23 cellular contexts compared by ENCODE assay signal in the genomic region with DNA sequence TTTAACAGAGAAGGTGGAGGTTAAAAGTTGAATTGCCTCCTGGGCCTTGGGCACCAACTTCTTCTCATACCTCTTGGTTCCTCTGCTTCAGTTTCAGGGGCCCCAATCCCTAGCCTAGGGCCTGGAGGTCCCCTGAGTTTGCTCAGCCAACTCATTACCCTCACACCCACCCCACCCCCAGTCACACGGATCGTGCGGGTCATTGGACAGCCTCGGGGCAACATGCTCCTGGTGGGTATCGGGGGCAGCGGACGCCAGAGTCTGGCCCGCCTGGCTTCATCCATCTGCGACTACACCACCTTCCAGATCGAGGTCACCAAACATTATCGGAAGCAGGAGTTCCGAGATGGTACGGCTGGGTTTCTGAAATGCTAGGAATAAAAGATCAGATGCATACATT. TPM values are rescaled to one million over a fixed set of nuclear protein-coding genes. Genes with fewer than 3 reads are reported as not detected.
DNase-seq lines count a peak whose midpoint lies in the region; FAIRE-seq and TF ChIP-seq lines count a peak whose summit lies in the region.
"Had no signal": no experiment of that assay in that cellular context is flagged by ENCODE, and none has a peak within 500 bp of the region (broad histone marks: within the 10 kb centered on the region; RNA-seq: fewer than 3 reads in every experiment).

No MANE protein-coding gene starts in this region.

- H3K36me3 ChIP-seq in endodermal cell (ENCODE audit: control insufficient read depth, insufficient read depth, low read length) (no peaks in the 10 kb centered on the region), kidney (ENCODE audit: control insufficient read depth in 1 of 2, insufficient read depth in 2 of 2, low read length in 2 of 2) (no peaks in the 10 kb centered on the region)
- H3K36me3 ChIP-seq: BE2C, BLaER1 had no signal

- H3K27ac Mint-ChIP-seq in endodermal cell, result no peak overlapping the region
- no peak overlapping the region for H3K27ac Mint-ChIP-seq in mesothelial cell of epicardium
- H3K27ac Mint-ChIP-seq: CD14-positive monocyte; CD4-positive, CD25-positive, alpha-beta regulatory T cell had no signal

- intact Hi-C loops in kidney (cut with DNase I), result no loop called here

- H3K4me1 ChIP-seq in endodermal cell (ENCODE audit: control insufficient read depth, insufficient read depth, low read length) (no peaks in the 10 kb centered on the region), kidney (ENCODE audit: control insufficient read depth in 1 of 2, insufficient read depth in 1 of 2, low read depth in 1 of 2, low read length in 2 of 2) (no peaks in the 10 kb centered on the region)
- H3K4me1 ChIP-seq: BE2C, BLaER1 had no signal

- TF ChIP-seq CTCF in endodermal cell (conservative IDR thresholded peaks at IDR 0.05), result no peak
- no peak for TF ChIP-seq CTCF in kidney (IDR thresholded peaks at IDR 0.05; ENCODE audit: borderline replicate concordance, extremely low read depth, insufficient read depth)
- no peak for TF ChIP-seq CTCF in mesothelial cell of epicardium (IDR thresholded peaks at IDR 0.05; ENCODE audit: unreplicated experiment)

- H3K9me3 Mint-ChIP-seq in endodermal cell, result no peaks in the 10 kb centered on the region
- no peaks in the 10 kb centered on the region for H3K9me3 Mint-ChIP-seq in mesothelial cell of epicardium
- H3K9me3 Mint-ChIP-seq: CD4-positive, alpha-beta memory T cell; CD8-positive, alpha-beta memory T cell had no signal

- H3K36me3 Mint-ChIP-seq in endodermal cell (ENCODE audit: low read depth) (no peaks in the 10 kb centered on the region), mesothelial cell of epicardium (no peaks in the 10 kb centered on the region)
- H3K36me3 Mint-ChIP-seq: CD14-positive monocyte; CD4-positive, alpha-beta memory T cell; CD4-positive, CD25-positive, alpha-beta regulatory T cell; CD8-positive, alpha-beta memory T cell had no signal

- no peaks in the 10 kb centered on the region for H3K9me3 ChIP-seq in endodermal cell (ENCODE audit: control insufficient read depth, low read length)
- H3K9me3 ChIP-seq in kidney (ENCODE audit: control insufficient read depth in 1 of 2, low read length in 2 of 2), result no peaks in the 10 kb centered on the region
- H3K9me3 ChIP-seq: BE2C, BLaER1 had no signal

- no peaks in the 10 kb centered on the region for H3K27me3 ChIP-seq in endodermal cell (ENCODE audit: control insufficient read depth, insufficient read depth, low read length, poor library complexity, severe bottlenecking)
- H3K27me3 ChIP-seq: BE2C, BLaER1 had no signal

- WGBS in endodermal cell (ENCODE audit: insufficient coverage in 1 of 2, insufficient read length in 1 of 2), 2 experiments, result 93 to 96% methylated on average over 13 of the region's 13 CpGs

- H3K4me3 Mint-ChIP-seq in endodermal cell (no peak overlapping the region), mesothelial cell of epicardium (no peak overlapping the region)
- H3K4me3 Mint-ChIP-seq: CD14-positive monocyte; CD4-positive, alpha-beta memory T cell; CD4-positive, CD25-positive, alpha-beta regulatory T cell; CD8-positive, alpha-beta memory T cell had no signal

- H3K4me1 Mint-ChIP-seq in endodermal cell, result peaks cover 5% of the 10 kb centered on the region
- peaks cover 4% of the 10 kb centered on the region for H3K4me1 Mint-ChIP-seq in mesothelial cell of epicardium
- H3K4me1 Mint-ChIP-seq: CD4-positive, CD25-positive, alpha-beta regulatory T cell; CD8-positive, alpha-beta memory T cell had no signal

- no peak overlapping the region for H3K9ac ChIP-seq in endodermal cell (ENCODE audit: extremely low read depth, low read length, poor library complexity, severe bottlenecking)
- H3K9ac ChIP-seq in kidney (ENCODE audit: low read length in 2 of 2), result no peak overlapping the region
- H3K9ac ChIP-seq: BLaER1 had no signal

- H3K4me3 ChIP-seq in endodermal cell (ENCODE audit: low read length) (no peak overlapping the region), kidney (ENCODE audit: low read length in 2 of 2) (no peak overlapping the region)
- H3K4me3 ChIP-seq: BLaER1 had no signal

- peak; percentile 38 for DNase-seq in endodermal cell
- peak; percentile 58 for DNase-seq in kidney
- DNase-seq in retina, result peak; percentile 14
- DNase-seq in mesothelial cell of epicardium (ENCODE audit: low spot score in 2 of 2, unreplicated experiment in 2 of 2), result no peak
- no peak for DNase-seq in NCI-H345 treated with DMSO at 0.1 percent for 48 hours (lab: John Stamatoyannopoulos, UW; ENCODE audit: unreplicated experiment)
- no peak for DNase-seq in D341Med (ENCODE audit: low spot score)
- DNase-seq: 8988T; ACHN; BE2C; C1 segment of cervical spinal cord; CD4-positive, alpha-beta memory T cell; CD4-positive, CD25-positive, alpha-beta regulatory T cell; CD8-positive, alpha-beta memory T cell; COR-L47; DMS79 treated with DMSO at 0.1 percent for 48 hours; GF-D8 had no signal

- H3K27ac ChIP-seq in endodermal cell (ENCODE audit: low read depth, low read length) (no peak overlapping the region), kidney (ENCODE audit: low read depth in 2 of 2, low read length in 2 of 2) (no peak overlapping the region)
- H3K27ac ChIP-seq: BLaER1 had no signal

- FAIRE-seq in kidney (lab: Jason Lieb, UNC), result no peak
- FAIRE-seq: A204.1, D721Med, G401.6, GM12891, GM19239 had no signal

- H3K27me3 Mint-ChIP-seq in endodermal cell (ENCODE audit: insufficient read depth) (peaks cover 11% of the 10 kb centered on the region), mesothelial cell of epicardium (ENCODE audit: low read depth) (peaks cover 7% of the 10 kb centered on the region)

RNA-seq across cellular contexts. Expression of gene KDM6B, which starts 36.0 kb away (rescaled TPM):
- total RNA-seq in endodermal cell (10 to 100 TPM; 53.3 to 60.3 TPM), kidney (32.3 TPM), mesothelial cell of epicardium (88.4 to 96.3 TPM (median 94.4 TPM) in 3 replicates)
- polyA plus RNA-seq in endodermal cell (2013, experiment 1 of 2), result 44.5 TPM
- 40.5 TPM for polyA plus RNA-seq in endodermal cell (2013, experiment 2 of 2)
- 3.9 TPM for polyA plus RNA-seq in kidney (ENCODE audit: insufficient read depth, low read depth, low replicate concordance)

RNA-seq across cellular contexts. Expression of gene TMEM88, which starts 56.9 kb away (rescaled TPM):
- 10 to 100 TPM; 16.8 to 26.8 TPM for total RNA-seq in endodermal cell
- polyA plus RNA-seq in endodermal cell (2013, experiment 1 of 2), result 24.6 TPM
- 22.9 TPM for polyA plus RNA-seq in endodermal cell (2013, experiment 2 of 2)
- total RNA-seq in kidney, result 17.6 TPM
- 59.8 TPM for polyA plus RNA-seq in kidney (ENCODE audit: insufficient read depth, low read depth, low replicate concordance)
- 12.3 to 15.4 TPM (median 15.2 TPM) in 3 replicates for total RNA-seq in mesothelial cell of epicardium
- polyA plus RNA-seq: CD14-positive monocyte; CD4-positive, alpha-beta memory T cell; CD4-positive, CD25-positive, alpha-beta regulatory T cell; CD8-positive, alpha-beta memory T cell had no signal

RNA-seq across cellular contexts. Expression of gene NAA38, which starts 59.4 kb away (rescaled TPM):
- 10 to 100 TPM; 38.9 to 44.8 TPM for total RNA-seq in endodermal cell
- polyA plus RNA-seq in endodermal cell (2013, experiment 1 of 2), result 65.6 TPM
- polyA plus RNA-seq in endodermal cell (2013, experiment 2 of 2), result 58.9 TPM
- total RNA-seq in kidney, result 69.6 TPM
- 246 TPM for polyA plus RNA-seq in kidney (ENCODE audit: insufficient read depth, low read depth, low replicate concordance)
- total RNA-seq in mesothelial cell of epicardium, result 63.9 to 67.2 TPM (median 66.4 TPM) in 3 replicates

RNA-seq across cellular contexts. Expression of gene CYB5D1, which starts 59.8 kb away (rescaled TPM):
- total RNA-seq in endodermal cell (10 to 100 TPM; 10.6 to 12.9 TPM), kidney (20.4 TPM), mesothelial cell of epicardium (12.5 to 13.0 TPM (median 13.0 TPM) in 3 replicates)
- polyA plus RNA-seq in endodermal cell (2013, experiment 1 of 2), result 10.5 TPM
- polyA plus RNA-seq in endodermal cell (2013, experiment 2 of 2), result 8.3 TPM
- polyA plus RNA-seq in kidney (ENCODE audit: insufficient read depth, low read depth, low replicate concordance), result 14.3 TPM

Comparison
In these comparisons a context has a peak if more than half of its experiments do, and no peak if none do; other contexts are left out.
1. DNase-seq: peak in endodermal cell (single experiment), kidney (single experiment) and retina (single experiment); none in mesothelial cell of epicardium (0 of 2), NCI-H345 treated with DMSO at 0.1 percent for 48 hours (single experiment) and D341Med (single experiment).